In genomic region chr2:173854840-173855239, GRCh38 we compare ENCODE assay signal across 11 cellular contexts.
DNase-seq lines count a peak whose midpoint lies in the region; ATAC-seq and TF ChIP-seq lines count a peak whose summit lies in the region.
"Had no signal": no experiment of that assay in that cellular context is flagged by ENCODE, and none has a peak within 500 bp of the region (broad histone marks: within the 10 kb centered on the region; RNA-seq: fewer than 3 reads in every experiment).

No MANE protein-coding gene starts in this region.

- no peaks in the 10 kb centered on the region for H3K9me3 Mint-ChIP-seq in chondrocyte (ENCODE audit: low read depth)
- no peaks in the 10 kb centered on the region for H3K9me3 Mint-ChIP-seq in naive thymus-derived CD4-positive, alpha-beta T cell

- no peaks in the 10 kb centered on the region for H3K27me3 ChIP-seq in naive thymus-derived CD4-positive, alpha-beta T cell (ENCODE audit: control insufficient read depth in 2 of 2, insufficient read depth in 2 of 2, low read length in 2 of 2)

- no peak for ATAC-seq in naive thymus-derived CD4-positive, alpha-beta T cell

- H3K4me1 ChIP-seq in naive thymus-derived CD4-positive, alpha-beta T cell (ENCODE audit: control insufficient read depth in 2 of 2, insufficient read depth in 2 of 2, low read length in 2 of 2) = no peaks in the 10 kb centered on the region

- CTCF ChIA-PET in naive thymus-derived CD4-positive, alpha-beta T cell (lab: Charles Lee) = no interaction called here

- H3K9me3 ChIP-seq in naive thymus-derived CD4-positive, alpha-beta T cell (ENCODE audit: control insufficient read depth in 2 of 3, low read length in 3 of 3) = no peaks in the 10 kb centered on the region

- no peaks in the 10 kb centered on the region for H3K36me3 ChIP-seq in naive thymus-derived CD4-positive, alpha-beta T cell (ENCODE audit: control insufficient read depth in 2 of 3, insufficient read depth in 3 of 3, low read length in 3 of 3)

- no peak overlapping the region for H3K4me3 Mint-ChIP-seq in chondrocyte (ENCODE audit: unreplicated experiment)
- no peak overlapping the region for H3K4me3 Mint-ChIP-seq in naive thymus-derived CD4-positive, alpha-beta T cell
- H3K4me3 Mint-ChIP-seq: activated naive CD8-positive, alpha-beta T cell had no signal

- intact Hi-C loops in naive thymus-derived CD4-positive, alpha-beta T cell (cut with micrococcal nuclease) = no loop called here

- peaks cover 23% of the 10 kb centered on the region for H3K4me1 Mint-ChIP-seq in chondrocyte (ENCODE audit: low read depth)
- peaks cover 0 to 8% (median 0%) of the 10 kb centered on the region in 7 donors for H3K4me1 Mint-ChIP-seq in naive thymus-derived CD4-positive, alpha-beta T cell

- no peaks in the 10 kb centered on the region for H3K36me3 Mint-ChIP-seq in chondrocyte (ENCODE audit: low read depth)
- H3K36me3 Mint-ChIP-seq in naive thymus-derived CD4-positive, alpha-beta T cell = no peaks in the 10 kb centered on the region
- H3K36me3 Mint-ChIP-seq: activated naive CD8-positive, alpha-beta T cell had no signal

- no peak for TF ChIP-seq CTCF in chondrocyte (IDR thresholded peaks at IDR 0.05)

- peak overlapping the region; percentile 2 for H3K27ac Mint-ChIP-seq in chondrocyte (ENCODE audit: unreplicated experiment)
- no peak overlapping the region for H3K27ac Mint-ChIP-seq in naive thymus-derived CD4-positive, alpha-beta T cell
- H3K27ac Mint-ChIP-seq: activated naive CD8-positive, alpha-beta T cell had no signal

- POLR2A ChIA-PET in naive thymus-derived CD4-positive, alpha-beta T cell (lab: Charles Lee) = no interaction called here

- H3K4me3 ChIP-seq in skeletal muscle cell (ENCODE audit: low read depth, low read length) = no peak overlapping the region
- no peak overlapping the region for H3K4me3 ChIP-seq in naive thymus-derived CD4-positive, alpha-beta T cell (ENCODE audit: low read length)

- no peak overlapping the region for H3K27ac ChIP-seq in naive thymus-derived CD4-positive, alpha-beta T cell (ENCODE audit: low read depth, low read length)
- H3K27ac ChIP-seq: KMS-11 had no signal

- peak; percentile 61 for DNase-seq in GM03348 (ENCODE audit: low spot score)
- peak; percentile 50 for DNase-seq in NCI-H2196 (lab: John Stamatoyannopoulos, UW; ENCODE audit: unreplicated experiment)
- DNase-seq in chondrocyte (ENCODE audit: low spot score) = no peak
- DNase-seq in skeletal muscle cell (ENCODE audit: low read depth) = peak; percentile 56
- DNase-seq in naive thymus-derived CD4-positive, alpha-beta T cell = no peak
- no peak for DNase-seq in germinal center (ENCODE audit: low spot score)
- no peak for DNase-seq in ecto neural progenitor cell (ENCODE audit: low spot score)
- DNase-seq: activated CD4-positive, CD25-positive, alpha-beta regulatory T cell treated with anti-CD3 and anti-CD28 coated beads, Interleukin-2, amount 50 U/mL, for 72 hours; foreskin melanocyte had no signal

- peaks cover 7% of the 10 kb centered on the region for H3K27me3 Mint-ChIP-seq in chondrocyte (ENCODE audit: low read depth)
- peaks cover 0 to 10% (median 7%) of the 10 kb centered on the region in 5 donors for H3K27me3 Mint-ChIP-seq in naive thymus-derived CD4-positive, alpha-beta T cell

Comparison
In these comparisons a context has a peak if more than half of its experiments do, and no peak if none do; other contexts are left out.
1. DNase-seq: peak in GM03348 (single experiment), NCI-H2196 (single experiment) and skeletal muscle cell (single experiment); none in chondrocyte (single experiment), naive thymus-derived CD4-positive, alpha-beta T cell (0 of 9), germinal center (single experiment) and ecto neural progenitor cell (single experiment).